ENCODE assay signal across 19 cellular contexts in the genomic region with DNA sequence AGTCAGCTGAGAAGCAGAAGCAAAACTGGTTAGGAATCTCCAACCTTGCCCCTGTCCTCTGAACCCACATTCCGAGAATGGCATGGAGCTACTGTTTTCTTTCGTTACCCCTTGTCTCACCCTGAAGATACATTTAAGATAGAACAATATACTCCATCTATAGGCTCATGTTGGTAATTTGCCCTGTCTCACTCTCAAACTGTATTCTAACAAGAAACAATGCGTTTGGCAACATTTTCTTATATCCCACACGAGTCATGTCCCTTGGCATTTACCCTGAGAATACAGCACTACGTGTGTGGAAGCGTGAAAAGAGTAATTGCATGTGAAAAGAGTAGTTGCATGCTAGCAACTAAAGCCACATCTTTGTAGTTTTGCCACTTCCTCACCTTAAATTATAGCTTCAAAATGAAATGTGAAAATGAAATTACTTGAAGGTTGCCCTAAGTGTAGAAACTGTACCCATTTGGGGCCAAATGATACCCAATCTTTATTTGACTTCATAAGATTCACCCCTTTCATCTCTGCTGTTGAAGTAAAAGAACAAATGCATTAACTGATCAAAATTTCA. TPM values are rescaled to one million over a fixed set of nuclear protein-coding genes. Genes with fewer than 3 reads are reported as not detected.
DNase-seq lines count a peak whose midpoint lies in the region; ATAC-seq and TF ChIP-seq lines count a peak whose summit lies in the region.
"Had no signal": no experiment of that assay in that cellular context is flagged by ENCODE, and none has a peak within 500 bp of the region (broad histone marks: within the 10 kb centered on the region; RNA-seq: fewer than 3 reads in every experiment).

No MANE protein-coding gene starts in this region.

- intact Hi-C loops in mucosa of descending colon (cut with DNase I, micrococcal nuclease), result no loop called here

- H2BK20ac ChIP-seq in H9 (ENCODE audit: low read depth, low read length, poor library complexity, severe bottlenecking), result no peak overlapping the region

- no peak overlapping the region for H2BK120ac ChIP-seq in H9 (ENCODE audit: low read depth, low read length, poor library complexity, severe bottlenecking)

- H2BK15ac ChIP-seq in H9 (ENCODE audit: low read depth, low read length), result no peak overlapping the region

- no peaks in the 10 kb centered on the region for H3K79me2 ChIP-seq in H9 (ENCODE audit: insufficient read depth, low read length)

- no peak overlapping the region for H4K5ac ChIP-seq in H9 (ENCODE audit: insufficient read length, low read depth, low read length)

- peaks cover 11 to 41% (median 13%) of the 10 kb centered on the region in 3 donors for H3K36me3 Mint-ChIP-seq in CD8-positive, alpha-beta memory T cell
- H3K36me3 Mint-ChIP-seq in T-helper 2 cell treated with Interferon-gamma antibody and Interleukin-4, amounts not matched to agents 5 μg/mL and 100 μg/mL, for 36 hours (ENCODE audit: low read depth), result peaks cover 8% of the 10 kb centered on the region
- H3K36me3 Mint-ChIP-seq in H9 (ENCODE audit: insufficient read depth in 1 of 3, low read depth in 3 of 3), result no peaks in the 10 kb centered on the region
- H3K36me3 Mint-ChIP-seq: type B pancreatic cell had no signal

- no peak overlapping the region for H3K56ac ChIP-seq in H9 (ENCODE audit: insufficient read length, low read depth, low read length)

- no peaks in the 10 kb centered on the region for H3K27me3 Mint-ChIP-seq in CD8-positive, alpha-beta memory T cell
- no peaks in the 10 kb centered on the region for H3K27me3 Mint-ChIP-seq in T-helper 2 cell treated with Interferon-gamma antibody and Interleukin-4, amounts not matched to agents 5 μg/mL and 100 μg/mL, for 36 hours (ENCODE audit: low read depth)
- H3K27me3 Mint-ChIP-seq in H9 (ENCODE audit: low read depth), result peaks cover 2% of the 10 kb centered on the region

- no peak overlapping the region for H2BK5ac ChIP-seq in H9 (ENCODE audit: insufficient read length, low read length)

- H3K27ac ChIP-seq in CD8-positive, alpha-beta memory T cell (ENCODE audit: low read depth, low read length), result peak overlapping the region; percentile 26
- H3K27ac ChIP-seq in H9 (ENCODE audit: insufficient read length, low read depth, low read length), result no peak overlapping the region
- H3K27ac ChIP-seq: VCaP had no signal

- no peak overlapping the region for H4K8ac ChIP-seq in H9 (replicated peaks; ENCODE audit: insufficient read length, low read depth, low read length)

- H3K9ac ChIP-seq in H9 (ENCODE audit: extremely low read depth, insufficient read length, low read length), result no peak overlapping the region

- no peaks in the 10 kb centered on the region for H3K27me3 ChIP-seq in CD8-positive, alpha-beta memory T cell (ENCODE audit: insufficient read depth, low read length, poor library complexity, severe bottlenecking)
- H3K27me3 ChIP-seq in H9 (ENCODE audit: insufficient read depth, low read length), result no peaks in the 10 kb centered on the region

- peak in 2 of 5 donors; percentile 28 to 53 for DNase-seq in CD8-positive, alpha-beta memory T cell
- DNase-seq in T-helper 2 cell treated with Interferon-gamma antibody and Interleukin-4, amounts not matched to agents 5 μg/mL and 100 μg/mL, for 36 hours (ENCODE audit: low spot score), result no peak
- DNase-seq in mucosa of descending colon (no peak), T1000 (lab: John Stamatoyannopoulos, UW) (no peak), H9 (no peak)
- DNase-seq: C1 segment of cervical spinal cord; effector CD4-positive, alpha-beta T cell; GOT3; NCI-H1105 treated with DMSO at 0.1 percent for 48 hours; NCI-H2227 treated with DMSO at 0.1 percent for 48 hours; retina; stimulated activated CD4-positive, alpha-beta T cell treated with anti-CD3 and anti-CD28 coated beads, Interleukin-1b, Interleukin-23, amount 100 ng/mL, for 48 hours had no signal

- no peak overlapping the region for H2AK5ac ChIP-seq in H9 (ENCODE audit: insufficient read length, low read length)

- peaks cover 72% of the 10 kb centered on the region for H3K4me1 ChIP-seq in CD8-positive, alpha-beta memory T cell (ENCODE audit: insufficient read depth, low read length)
- H3K4me1 ChIP-seq in mucosa of descending colon (ENCODE audit: low read depth) (no peaks in the 10 kb centered on the region), H9 (ENCODE audit: insufficient read depth, low read length) (peaks cover 7% of the 10 kb centered on the region; the same call in 1 of the 2 replicates)

- H3K4me2 ChIP-seq in H9 (ENCODE audit: insufficient read depth, insufficient read length, low read length), result no peak overlapping the region

- H3K36me3 ChIP-seq in CD8-positive, alpha-beta memory T cell (ENCODE audit: insufficient read depth, low read length), result no peaks in the 10 kb centered on the region
- no peaks in the 10 kb centered on the region for H3K36me3 ChIP-seq in mucosa of descending colon (ENCODE audit: low read depth)

- no peak overlapping the region for H3T11ph ChIP-seq in H9 (ENCODE audit: low read length)

- H2AFZ ChIP-seq in H9 (ENCODE audit: low read length), result no peak overlapping the region

- no peaks in the 10 kb centered on the region for H4K20me1 ChIP-seq in H9 (ENCODE audit: control insufficient read depth, insufficient read depth, insufficient read length)

- peaks cover 91 to 98% (median 93%) of the 10 kb centered on the region in 3 donors for H3K4me1 Mint-ChIP-seq in CD8-positive, alpha-beta memory T cell
- H3K4me1 Mint-ChIP-seq in T-helper 2 cell treated with Interferon-gamma antibody and Interleukin-4, amounts not matched to agents 5 μg/mL and 100 μg/mL, for 36 hours (ENCODE audit: low read depth), result peaks cover 74% of the 10 kb centered on the region
- H3K4me1 Mint-ChIP-seq in H9, result peaks cover 25 to 32% of the 10 kb centered on the region in 2 experiments

- H3K23ac ChIP-seq in H9 (ENCODE audit: insufficient read length, low read depth, low read length), result no peak overlapping the region

- ATAC-seq in GM18498 (IDR thresholded peaks at IDR 0.05; ENCODE audit: unreplicated experiment), result peak; percentile 42
- peak; percentile 48 for ATAC-seq in mucosa of descending colon
- no peak for ATAC-seq in HG02763 (IDR thresholded peaks at IDR 0.05; ENCODE audit: unreplicated experiment)
- ATAC-seq in SK-N-SH treated with all-trans-retinoic acid at 6 μM for 48 hours, result no peak

- no peaks in the 10 kb centered on the region for H3K79me1 ChIP-seq in H9 (ENCODE audit: insufficient read depth, low read depth, low read length, poor library complexity, severe bottlenecking)

- no peaks in the 10 kb centered on the region for H3K23me2 ChIP-seq in H9 (ENCODE audit: insufficient read length, low read depth, low read length, poor library complexity, severe bottlenecking)

- H3K18ac ChIP-seq in H9 (ENCODE audit: insufficient read length, low read depth, low read length), result no peak overlapping the region

- no peaks in the 10 kb centered on the region for H3K9me3 Mint-ChIP-seq in CD8-positive, alpha-beta memory T cell
- no peaks in the 10 kb centered on the region for H3K9me3 Mint-ChIP-seq in T-helper 2 cell treated with Interferon-gamma antibody and Interleukin-4, amounts not matched to agents 5 μg/mL and 100 μg/mL, for 36 hours
- no peaks in the 10 kb centered on the region; a peak in 1 of 5 replicates for H3K9me3 Mint-ChIP-seq in H9
- H3K9me3 Mint-ChIP-seq: type B pancreatic cell had no signal

- H2BK12ac ChIP-seq in H9 (ENCODE audit: insufficient read length, low read depth, low read length), result no peak overlapping the region

- H3K14ac ChIP-seq in H9 (ENCODE audit: insufficient read depth, low read length), result no peak overlapping the region

- H3K9me3 ChIP-seq in CD8-positive, alpha-beta memory T cell (ENCODE audit: low read length), result no peaks in the 10 kb centered on the region
- H3K9me3 ChIP-seq in mucosa of descending colon (no peaks in the 10 kb centered on the region), H9 (ENCODE audit: control insufficient read depth, low read depth, low read length) (no peaks in the 10 kb centered on the region)

- H4K91ac ChIP-seq in H9 (ENCODE audit: insufficient read length, low read depth, low read length), result no peak overlapping the region

- peak overlapping the region; percentile 34 for H3K4me3 ChIP-seq in CD8-positive, alpha-beta memory T cell (ENCODE audit: low read length)
- H3K4me3 ChIP-seq in mucosa of descending colon, result no peak overlapping the region

- CTCF ChIA-PET in CD8-positive, alpha-beta memory T cell (lab: Charles Lee), result interaction anchor here (1.0 to 8.4 kb wide), 9 partner anchors 11 to 297 kb away, joined by 3 to 66 read pairs (median 4); no protein-coding TSS in a partner anchor

- peak overlapping the region; percentile 86 to 98 (median 94) for H3K4me3 Mint-ChIP-seq in CD8-positive, alpha-beta memory T cell
- peak overlapping the region; percentile 68 for H3K4me3 Mint-ChIP-seq in T-helper 2 cell treated with Interferon-gamma antibody and Interleukin-4, amounts not matched to agents 5 μg/mL and 100 μg/mL, for 36 hours
- no peak overlapping the region for H3K4me3 Mint-ChIP-seq in H9
- H3K4me3 Mint-ChIP-seq: type B pancreatic cell had no signal

- TF ChIP-seq CTCF in mucosa of descending colon (IDR thresholded peaks at IDR 0.05) (no peak), H9 (conservative IDR thresholded peaks at IDR 0.05) (no peak)

- no CpG with 5 or more reads among the region's 6 CpGs for WGBS in H9 (ENCODE audit: extremely low coverage, insufficient read length, low lambda C conversion rate)

- peak overlapping the region; percentile 86 to 98 (median 91) for H3K27ac Mint-ChIP-seq in CD8-positive, alpha-beta memory T cell
- peak overlapping the region; percentile 90 for H3K27ac Mint-ChIP-seq in T-helper 2 cell treated with Interferon-gamma antibody and Interleukin-4, amounts not matched to agents 5 μg/mL and 100 μg/mL, for 36 hours
- H3K27ac Mint-ChIP-seq in H9, result no peak overlapping the region
- H3K27ac Mint-ChIP-seq: type B pancreatic cell had no signal

- H3K4ac ChIP-seq in H9 (ENCODE audit: low read depth, low read length), result no peak overlapping the region

- POLR2A ChIA-PET in CD8-positive, alpha-beta memory T cell (lab: Charles Lee), result interaction anchor here (0.7 to 1.8 kb wide), 7 partner anchors 12 to 119 kb away, joined by 3 to 18 read pairs (median 5); no protein-coding TSS in a partner anchor

TF ChIP-seq in SK-N-SH treated with all-trans-retinoic acid at 6 μM for 48 hours, 23 proteins besides CTCF, POLR2A, EP300 and RAD21 (continues in another document):
- no peak for TF ChIP-seq CSDC2 (CRISPR knock-in tag; IDR thresholded peaks at IDR 0.05)
- TF ChIP-seq PPARA (CRISPR knock-in tag; IDR thresholded peaks at IDR 0.05; ENCODE audit: borderline replicate concordance), result no peak

RNA-seq across cellular contexts. Expression of a gene that starts 5.3 kb away (rescaled TPM):
- total RNA-seq in CD8-positive, alpha-beta memory T cell, result 10 to 100 TPM; 79.5 to 97.4 TPM
- polyA plus RNA-seq in CD8-positive, alpha-beta memory T cell, result 165 TPM
- total RNA-seq in mucosa of descending colon, result 10 to 100 TPM in 2 of 3 donors, 1 to 10 TPM in 1; 6.4 to 12.7 (median 10.1) TPM
- not detected in 2 replicates for total RNA-seq in H9 (2021)
- total RNA-seq: OCI-LY7 had no signal
- polyA plus RNA-seq: neural cell had no signal

RNA-seq across cellular contexts. Expression of a gene that starts 32.8 kb away (rescaled TPM):
- total RNA-seq in CD8-positive, alpha-beta memory T cell, result 100 to 1,000 TPM; 224 to 234 TPM
- polyA plus RNA-seq in CD8-positive, alpha-beta memory T cell, result 250 TPM
- total RNA-seq in mucosa of descending colon (1 to 10 TPM; 5.9 to 8.6 (median 6.1) TPM), H9 (2021) (not detected in 2 replicates)
- polyA plus RNA-seq: neural cell had no signal

RNA-seq across cellular contexts. Expression of a gene that starts 51.6 kb away (rescaled TPM):
- total RNA-seq in CD8-positive, alpha-beta memory T cell, result 10 to 100 TPM; 16.4 to 16.5 TPM
- 206 TPM for polyA plus RNA-seq in CD8-positive, alpha-beta memory T cell
- 1 to 10 TPM; 1.3 to 2.5 (median 2.3) TPM for total RNA-seq in mucosa of descending colon
- not detected in 2 replicates for total RNA-seq in H9 (2021)
- polyA plus RNA-seq: neural cell had no signal

Comparison
In these comparisons a context has a peak if more than half of its experiments do, and no peak if none do; other contexts are left out.
1. H3K27ac Mint-ChIP-seq: peak in CD8-positive, alpha-beta memory T cell (8 of 8) and T-helper 2 cell treated with Interferon-gamma antibody and Interleukin-4, amounts not matched to agents 5 μg/mL and 100 μg/mL, for 36 hours (single experiment); none in H9 (0 of 3).
2. H3K4me3 Mint-ChIP-seq: peak in CD8-positive, alpha-beta memory T cell (7 of 7) and T-helper 2 cell treated with Interferon-gamma antibody and Interleukin-4, amounts not matched to agents 5 μg/mL and 100 μg/mL, for 36 hours (single experiment); none in H9 (0 of 2).
3. ATAC-seq: peak in GM18498 (single experiment) and mucosa of descending colon (single experiment); none in HG02763 (single experiment) and SK-N-SH treated with all-trans-retinoic acid at 6 μM for 48 hours (single experiment).
4. RNA of a gene that starts 32.8 kb away (total RNA-seq): 224 to 234 TPM in CD8-positive, alpha-beta memory T cell; 5.9 to 8.6 TPM in mucosa of descending colon and not detected in H9; every median in the first group is over 10 times any median in the second.
5. RNA of a gene that starts 51.6 kb away (total RNA-seq): 16.4 to 16.5 TPM in CD8-positive, alpha-beta memory T cell; 1.3 to 2.5 TPM in mucosa of descending colon and not detected in H9; every median in the first group is over 4 times any median in the second.